18 cellular contexts compared by ENCODE assay signal in genomic region chr7:73528204-73528603, GRCh38. TPM values are rescaled to one million over a fixed set of nuclear protein-coding genes. Genes with fewer than 3 reads are reported as not detected.
DNase-seq lines count a peak whose midpoint lies in the region; ATAC-seq and TF ChIP-seq lines count a peak whose summit lies in the region.
"Had no signal": no experiment of that assay in that cellular context is flagged by ENCODE, and none has a peak within 500 bp of the region (broad histone marks: within the 10 kb centered on the region; RNA-seq: fewer than 3 reads in every experiment).

No MANE protein-coding gene starts in this region.

- no peak overlapping the region for H2BK120ac ChIP-seq in mesenchymal stem cell (ENCODE audit: low read depth, low read length)

- no peak overlapping the region for H2BK12ac ChIP-seq in mesenchymal stem cell (ENCODE audit: low read length in 2 of 2)

- no peak overlapping the region for H3K4ac ChIP-seq in mesenchymal stem cell (ENCODE audit: low read depth in 1 of 2, low read length in 2 of 2)

- H2BK5ac ChIP-seq in mesenchymal stem cell (ENCODE audit: low read depth, low read length, poor library complexity, severe bottlenecking), result no peak overlapping the region

- no peak for ATAC-seq in DND-41 (ENCODE audit: insufficient read depth, low read depth)
- ATAC-seq: activated T-helper 17 cell treated with anti-CD3 and anti-CD28 coated beads, Interleukin-2, amount 50 U/mL, for 72 hours had no signal

- H2AK5ac ChIP-seq in mesenchymal stem cell (ENCODE audit: low read length, severe bottlenecking), result no peak overlapping the region

- peaks cover 63% of the 10 kb centered on the region for H3K4me1 ChIP-seq in DND-41 (ENCODE audit: insufficient read depth, low read length)
- H3K4me1 ChIP-seq in mesenchymal stem cell (ENCODE audit: control insufficient read depth, insufficient read depth, low read depth, low read length), result no peaks in the 10 kb centered on the region

- H3K9me3 ChIP-seq in DND-41 (ENCODE audit: insufficient read depth, low read length, severe bottlenecking), result no peaks in the 10 kb centered on the region
- H3K9me3 ChIP-seq in mesenchymal stem cell (ENCODE audit: control insufficient read depth, low read length), result no peaks in the 10 kb centered on the region

- no peak overlapping the region for H3K18ac ChIP-seq in mesenchymal stem cell (ENCODE audit: low read depth in 1 of 2, low read length in 2 of 2)

- peaks cover 2% of the 10 kb centered on the region for H3K36me3 Mint-ChIP-seq in activated T-helper 1 cell treated with anti-CD3 and anti-CD28 coated beads, Interleukin-12 subunit alpha, Interleukin-12 subunit beta, Interleukin-2, Interleukin-4 antibody, amounts not matched to agents 30 ng/mL and 10 ng/mL and 1 ng/mL, durations not matched to agents 14 hours and 24 hours and 36 hours (ENCODE audit: low read depth)

- H3K9ac ChIP-seq in DND-41 (ENCODE audit: low read depth, low read length), result peak overlapping the region; percentile 46
- peak overlapping the region; percentile 38 for H3K9ac ChIP-seq in mesenchymal stem cell (ENCODE audit: low read length)
- H3K9ac ChIP-seq: parathyroid adenoma had no signal

- H3K4me1 Mint-ChIP-seq in activated T-helper 1 cell treated with anti-CD3 and anti-CD28 coated beads, Interleukin-12 subunit alpha, Interleukin-12 subunit beta, Interleukin-2, Interleukin-4 antibody, amounts not matched to agents 30 ng/mL and 10 ng/mL and 1 ng/mL, durations not matched to agents 14 hours and 24 hours and 36 hours (ENCODE audit: low read depth), result peaks cover 30% of the 10 kb centered on the region

- intact Hi-C loops in activated T-helper 1 cell treated with anti-CD3 and anti-CD28 coated beads, Interleukin-12 subunit alpha, Interleukin-12 subunit beta, Interleukin-2, Interleukin-4 antibody, amounts not matched to agents 30 ng/mL and 10 ng/mL and 1 ng/mL, durations not matched to agents 14 hours and 24 hours and 36 hours (cut with micrococcal nuclease), result loop anchor here (10.0 kb wide), 1 partner anchor 703 kb away; the partner anchor contains the start of gene TYW1B

- TF ChIP-seq CTCF in DND-41 (IDR thresholded peaks at IDR 0.05; ENCODE audit: borderline replicate concordance, extremely low read depth, low read length, poor library complexity, severe bottlenecking), result no peak

- H3K27ac ChIP-seq in DND-41 (ENCODE audit: low read length), result peak overlapping the region; percentile 85
- H3K27ac ChIP-seq in mesenchymal stem cell (ENCODE audit: low read length, poor library complexity, severe bottlenecking), result no peak overlapping the region
- H3K27ac ChIP-seq: epithelial cell of prostate, parathyroid adenoma had no signal

- peaks cover 5% of the 10 kb centered on the region for H3K79me1 ChIP-seq in mesenchymal stem cell (replicated peaks; ENCODE audit: low read length, poor library complexity, severe bottlenecking)

- no peak overlapping the region for H3K14ac ChIP-seq in mesenchymal stem cell (ENCODE audit: low read length in 2 of 2)

- H3K4me3 Mint-ChIP-seq in activated T-helper 1 cell treated with anti-CD3 and anti-CD28 coated beads, Interleukin-12 subunit alpha, Interleukin-12 subunit beta, Interleukin-2, Interleukin-4 antibody, amounts not matched to agents 30 ng/mL and 10 ng/mL and 1 ng/mL, durations not matched to agents 14 hours and 24 hours and 36 hours, result no peak overlapping the region
- H3K4me3 Mint-ChIP-seq: activated T-helper 17 cell treated with anti-CD3 and anti-CD28 coated beads, Interleukin-2, amount 50 U/mL, for 72 hours had no signal

- no peaks in the 10 kb centered on the region for H3K27me3 ChIP-seq in DND-41 (ENCODE audit: insufficient read depth, low read length, poor library complexity)
- no peaks in the 10 kb centered on the region for H3K27me3 ChIP-seq in mesenchymal stem cell (ENCODE audit: control insufficient read depth in 1 of 2, insufficient read depth in 1 of 2, low read length in 2 of 2)

- 0 out of 4 replicates have a peak overlapping the region, but pooled peaks of 1 of the 2 experiments have one; percentile 23 for H3K4me3 ChIP-seq in DND-41 (ENCODE audit: low read depth in 1 of 2, low read length in 2 of 2)
- no peak overlapping the region for H3K4me3 ChIP-seq in mesenchymal stem cell (ENCODE audit: insufficient read depth in 1 of 2, low read depth in 1 of 2, low read length in 2 of 2)
- H3K4me3 ChIP-seq: lung had no signal

- peak overlapping the region; percentile 57 for H3K4me2 ChIP-seq in DND-41 (ENCODE audit: insufficient read depth, low read length)
- no peak overlapping the region for H3K4me2 ChIP-seq in mesenchymal stem cell (ENCODE audit: low read length, poor library complexity, severe bottlenecking)

- H2AFZ ChIP-seq in DND-41 (ENCODE audit: low read depth, low read length) (no peak overlapping the region), mesenchymal stem cell (ENCODE audit: low read depth, low read length) (no peak overlapping the region)
- H2AFZ ChIP-seq: parathyroid adenoma had no signal

- peak overlapping the region; percentile 23 for H4K8ac ChIP-seq in mesenchymal stem cell (ENCODE audit: low read length)

- peaks cover 4% of the 10 kb centered on the region; the same call in 1 of the 2 replicates for H3K36me3 ChIP-seq in DND-41 (ENCODE audit: insufficient read depth, low read length)
- peaks cover 0 to 5% of the 10 kb centered on the region in 2 experiments for H3K36me3 ChIP-seq in mesenchymal stem cell (ENCODE audit: control insufficient read depth in 1 of 2, insufficient read depth in 2 of 2, low read depth in 1 of 2, low read length in 2 of 2)

- H3K23ac ChIP-seq in mesenchymal stem cell (ENCODE audit: low read length in 2 of 2), result no peak overlapping the region

- H2BK15ac ChIP-seq in mesenchymal stem cell (ENCODE audit: low read depth, poor library complexity, severe bottlenecking), result no peak overlapping the region

- H4K91ac ChIP-seq in mesenchymal stem cell (ENCODE audit: low read length), result no peak overlapping the region

- H3K9me3 Mint-ChIP-seq in activated T-helper 1 cell treated with anti-CD3 and anti-CD28 coated beads, Interleukin-12 subunit alpha, Interleukin-12 subunit beta, Interleukin-2, Interleukin-4 antibody, amounts not matched to agents 30 ng/mL and 10 ng/mL and 1 ng/mL, durations not matched to agents 14 hours and 24 hours and 36 hours, result no peaks in the 10 kb centered on the region
- H3K9me3 Mint-ChIP-seq: activated T-helper 17 cell treated with anti-CD3 and anti-CD28 coated beads, Interleukin-2, amount 50 U/mL, for 72 hours had no signal

- no peaks in the 10 kb centered on the region for H3K27me3 Mint-ChIP-seq in activated T-helper 1 cell treated with anti-CD3 and anti-CD28 coated beads, Interleukin-12 subunit alpha, Interleukin-12 subunit beta, Interleukin-2, Interleukin-4 antibody, amounts not matched to agents 30 ng/mL and 10 ng/mL and 1 ng/mL, durations not matched to agents 14 hours and 24 hours and 36 hours (ENCODE audit: insufficient read depth)
- H3K27me3 Mint-ChIP-seq: activated T-helper 17 cell treated with anti-CD3 and anti-CD28 coated beads, Interleukin-2, amount 50 U/mL, for 72 hours had no signal

- peak; percentile 23 for DNase-seq in NCI-H510A treated with DMSO at 0.1 percent for 48 hours (lab: John Stamatoyannopoulos, UW)
- no peak for DNase-seq in NCI-H510A (lab: John Stamatoyannopoulos, UW)
- no peak for DNase-seq in DND-41
- DNase-seq in activated T-helper 1 cell treated with anti-CD3 and anti-CD28 coated beads, Interleukin-12 subunit alpha, Interleukin-12 subunit beta, Interleukin-2, Interleukin-4 antibody, amounts not matched to agents 30 ng/mL and 10 ng/mL and 1 ng/mL, durations not matched to agents 14 hours and 24 hours and 36 hours (ENCODE audit: low spot score), result no peak
- no peak for DNase-seq in mesenchymal stem cell
- DNase-seq in stimulated activated CD8-positive, alpha-beta memory T cell treated with anti-CD3 and anti-CD28 coated beads, Interleukin-4, amount 100 ng/mL, for 48 hours, result no peak
- no peak for DNase-seq in middle frontal gyrus (ENCODE audit: extremely low spot score, low spot score)
- no peak for DNase-seq in NCI-H748 (lab: John Stamatoyannopoulos, UW; ENCODE audit: unreplicated experiment)
- DNase-seq: ACHN; DMS53; MM.1S; NCI-H226; Right ventricle myocardium superior; stimulated activated CD4-positive, alpha-beta T cell treated with anti-CD3 and anti-CD28 coated beads, Interleukin-15, amount 100 ng/mL, for 24 hours had no signal

- 52% methylated on average over 3 of the region's 5 CpGs for WGBS in mesenchymal stem cell

- peaks cover 27% of the 10 kb centered on the region for H3K79me2 ChIP-seq in DND-41 (ENCODE audit: insufficient read depth, low read length)
- H3K79me2 ChIP-seq: parathyroid adenoma had no signal

- no peaks in the 10 kb centered on the region for H4K20me1 ChIP-seq in DND-41 (ENCODE audit: insufficient read depth, low read length)

- peak overlapping the region; percentile 81 for H3K27ac Mint-ChIP-seq in activated T-helper 1 cell treated with anti-CD3 and anti-CD28 coated beads, Interleukin-12 subunit alpha, Interleukin-12 subunit beta, Interleukin-2, Interleukin-4 antibody, amounts not matched to agents 30 ng/mL and 10 ng/mL and 1 ng/mL, durations not matched to agents 14 hours and 24 hours and 36 hours
- H3K27ac Mint-ChIP-seq: activated T-helper 17 cell treated with anti-CD3 and anti-CD28 coated beads, Interleukin-2, amount 50 U/mL, for 72 hours had no signal

RNA-seq across cellular contexts. Expression of gene BAZ1B, which starts 6.1 kb away (rescaled TPM):
- total RNA-seq in activated T-helper 1 cell treated with anti-CD3 and anti-CD28 coated beads, Interleukin-12 subunit alpha, Interleukin-12 subunit beta, Interleukin-2, Interleukin-4 antibody, amounts not matched to agents 30 ng/mL and 10 ng/mL and 1 ng/mL, durations not matched to agents 14 hours and 24 hours and 36 hours, result 110 and 111 TPM in 2 replicates
- 38.8 TPM for polyA plus RNA-seq in mesenchymal stem cell (2013, experiment 1 of 2)
- polyA plus RNA-seq in mesenchymal stem cell (2013, experiment 2 of 2), result 37.5 TPM

RNA-seq across cellular contexts. Expression of gene BCL7B, which starts 29.3 kb away (rescaled TPM):
- 80.6 and 86.0 TPM in 2 replicates for total RNA-seq in activated T-helper 1 cell treated with anti-CD3 and anti-CD28 coated beads, Interleukin-12 subunit alpha, Interleukin-12 subunit beta, Interleukin-2, Interleukin-4 antibody, amounts not matched to agents 30 ng/mL and 10 ng/mL and 1 ng/mL, durations not matched to agents 14 hours and 24 hours and 36 hours
- polyA plus RNA-seq in mesenchymal stem cell (2013, experiment 1 of 2), result 57.6 TPM
- 56.4 TPM for polyA plus RNA-seq in mesenchymal stem cell (2013, experiment 2 of 2)

RNA-seq across cellular contexts. Expression of gene TBL2, which starts 50.2 kb away (rescaled TPM):
- 46.5 and 48.2 TPM in 2 replicates for total RNA-seq in activated T-helper 1 cell treated with anti-CD3 and anti-CD28 coated beads, Interleukin-12 subunit alpha, Interleukin-12 subunit beta, Interleukin-2, Interleukin-4 antibody, amounts not matched to agents 30 ng/mL and 10 ng/mL and 1 ng/mL, durations not matched to agents 14 hours and 24 hours and 36 hours
- polyA plus RNA-seq in mesenchymal stem cell (2013, experiment 1 of 2), result 39.1 TPM
- polyA plus RNA-seq in mesenchymal stem cell (2013, experiment 2 of 2), result 42.0 TPM
